Comparison of ENCODE assay signal across 36 cellular contexts in the genomic region with DNA sequence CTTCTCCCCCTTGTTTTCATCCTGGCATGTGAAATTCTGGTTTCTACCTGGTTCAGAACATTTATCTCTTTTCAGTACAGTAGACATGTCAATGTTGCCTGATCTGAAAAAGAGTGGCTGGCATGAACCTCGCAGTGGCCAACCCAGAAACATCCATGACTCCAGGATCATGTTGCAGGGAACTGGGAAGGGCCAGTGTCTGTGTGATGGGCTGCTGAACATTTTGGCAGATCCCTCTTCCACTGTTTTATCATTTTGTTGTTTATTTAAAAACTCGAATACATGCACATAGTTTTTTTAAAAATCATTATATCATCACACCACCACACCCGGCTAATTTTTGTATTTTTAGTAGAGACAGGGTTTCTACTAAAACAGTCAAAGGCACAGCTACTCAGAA. TPM values are rescaled to one million over a fixed set of nuclear protein-coding genes. Genes with fewer than 3 reads are reported as not detected.
"Had no signal": no experiment of that assay in that cellular context is flagged by ENCODE, and none has a peak within 500 bp of the region (broad histone marks: within the 10 kb centered on the region; RNA-seq: fewer than 3 reads in every experiment).

No MANE protein-coding gene starts in this region.

- H3K36me3 ChIP-seq: SJCRH30 had no signal

- H3K4me2 ChIP-seq: KMS-11, PC-9 had no signal

- FAIRE-seq: RCC 7860 had no signal

- H3K4me3 ChIP-seq: PC-9, SJCRH30, SK-N-MC had no signal

- H3K9me3 ChIP-seq: SJCRH30 had no signal

- H3K27me3 ChIP-seq: SJCRH30 had no signal

- H3K27ac ChIP-seq: KMS-11, PC-9, RWPE1, SJCRH30, SK-N-MC had no signal

- H3K9ac ChIP-seq: KMS-11 had no signal

- H3K4me1 ChIP-seq: SJCRH30 had no signal

- DNase-seq: Karpas-422, MM.1S, MV-4-11, NCI-H1092, NCI-H1105, NCI-H1417 treated with DMSO at 0.1 percent for 48 hours, NCI-H1436 treated with DMSO at 0.1 percent for 48 hours, NCI-H1694 treated with DMSO at 0.1 percent for 48 hours, NCI-H187 treated with DMSO at 0.1 percent for 48 hours, NCI-H2029, NCI-H2081, NCI-H2171 treated with DMSO at 0.1 percent for 48 hours, NCI-H2227 treated with DMSO at 0.1 percent for 48 hours, NCI-H345, NCI-H446, NCI-H510A treated with DMSO at 0.1 percent for 48 hours, NCI-H524 treated with DMSO at 0.1 percent for 48 hours, NCI-H526 treated with DMSO at 0.1 percent for 48 hours, NCI-H774, PC-9, SHP77, SIG-M5, SJCRH30 had no signal

- H2AFZ ChIP-seq: PC-9 had no signal

- ATAC-seq: Panc1, Right ventricle myocardium inferior, SK-N-SH treated with all-trans-retinoic acid at 6 μM for 48 hours had no signal

RNA-seq across cellular contexts. Expression of a gene that starts 19.0 kb away (rescaled TPM):
- total RNA-seq: MCF 10A, OCI-LY7 had no signal

RNA-seq across cellular contexts. Expression of a gene that starts 50.5 kb away (rescaled TPM):
- total RNA-seq: LHCN-M2, MCF 10A, NCI-H460, OCI-LY7, PC-9, Right ventricle myocardium inferior, RPMI7951, SJCRH30, SK-MEL-5 had no signal

RNA-seq across cellular contexts. Expression of a gene that starts 54.4 kb away (rescaled TPM):
- total RNA-seq: MCF 10A, OCI-LY7, PC-9, Right ventricle myocardium inferior had no signal
